8 cellular contexts compared by ENCODE assay signal in the genomic region with DNA sequence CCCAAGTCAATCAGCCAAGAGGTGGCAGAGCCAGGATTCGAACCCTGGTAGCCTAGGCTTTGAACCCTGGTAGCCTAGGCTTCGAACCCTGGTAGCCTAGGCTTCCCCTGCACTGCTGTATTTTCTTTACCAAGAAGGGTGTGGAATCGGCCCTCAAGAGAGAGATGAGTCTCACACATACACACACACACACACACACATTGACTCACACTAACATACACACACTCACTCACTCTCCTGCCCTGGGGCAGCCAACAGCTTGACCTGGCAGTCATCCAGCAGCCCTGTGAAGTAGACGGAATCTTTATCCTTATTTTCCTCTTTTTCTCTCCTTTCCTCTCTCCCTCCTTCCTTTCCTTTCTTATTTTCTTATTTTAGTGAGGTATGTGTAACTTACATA.
DNase-seq lines count a peak whose midpoint lies in the region; ATAC-seq and TF ChIP-seq lines count a peak whose summit lies in the region.

No MANE protein-coding gene starts in this region.

- DNase-seq in AG08395 (ENCODE audit: low spot score) (peak; percentile 66), NCI-H2196 treated with DMSO at 0.1 percent for 48 hours (lab: John Stamatoyannopoulos, UW; ENCODE audit: unreplicated experiment) (peak; percentile 56), epithelial cell of esophagus (ENCODE audit: low read depth) (peak; percentile 98), nephron progenitor cell (no peak), GM13976 (ENCODE audit: low spot score) (no peak), NCI-H1105 treated with DMSO at 0.1 percent for 48 hours (lab: John Stamatoyannopoulos, UW) (no peak)

- no peak overlapping the region for H3K4me3 ChIP-seq in epithelial cell of esophagus (ENCODE audit: low read length)

- peaks cover 17% of the 10 kb centered on the region for H3K36me3 Mint-ChIP-seq in nephron progenitor cell (ENCODE audit: low read depth)

- H3K27me3 Mint-ChIP-seq in nephron progenitor cell (ENCODE audit: low read depth, poor library complexity) = peaks cover 6% of the 10 kb centered on the region

- ATAC-seq in HG03108 (IDR thresholded peaks at IDR 0.05; ENCODE audit: unreplicated experiment) (no peak), HG03565 (IDR thresholded peaks at IDR 0.05; ENCODE audit: unreplicated experiment) (no peak)

- no peak for TF ChIP-seq CTCF in epithelial cell of esophagus (IDR thresholded peaks at IDR 0.05; ENCODE audit: insufficient read depth, low read depth, low read length, missing control alignments)
- no peak for TF ChIP-seq CTCF in nephron progenitor cell (IDR thresholded peaks at IDR 0.05)
- no peak for TF ChIP-seq CTCF in GM13976 (IDR thresholded peaks at IDR 0.05; ENCODE audit: borderline replicate concordance, control extremely low read depth, extremely low read depth, insufficient read depth, missing control alignments)

- no peak overlapping the region for H3K4me3 Mint-ChIP-seq in nephron progenitor cell

- in situ Hi-C loops in GM13976 (cut with MboI; ENCODE audit: low sequenced_read_pairs, unreplicated experiment) = no loop called here

- H3K27ac Mint-ChIP-seq in nephron progenitor cell = peak overlapping the region; percentile 13

- H3K4me1 Mint-ChIP-seq in nephron progenitor cell = peaks cover 83% of the 10 kb centered on the region

- H3K9me3 Mint-ChIP-seq in nephron progenitor cell = no peaks in the 10 kb centered on the region

Comparison
In these comparisons a context has a peak if more than half of its experiments do, and no peak if none do; other contexts are left out.
1. DNase-seq: peak in AG08395 (single experiment), NCI-H2196 treated with DMSO at 0.1 percent for 48 hours (single experiment) and epithelial cell of esophagus (single experiment); none in nephron progenitor cell (single experiment), GM13976 (single experiment) and NCI-H1105 treated with DMSO at 0.1 percent for 48 hours (single experiment).